ENCODE assay signal across 3 cellular contexts in the genomic region with DNA sequence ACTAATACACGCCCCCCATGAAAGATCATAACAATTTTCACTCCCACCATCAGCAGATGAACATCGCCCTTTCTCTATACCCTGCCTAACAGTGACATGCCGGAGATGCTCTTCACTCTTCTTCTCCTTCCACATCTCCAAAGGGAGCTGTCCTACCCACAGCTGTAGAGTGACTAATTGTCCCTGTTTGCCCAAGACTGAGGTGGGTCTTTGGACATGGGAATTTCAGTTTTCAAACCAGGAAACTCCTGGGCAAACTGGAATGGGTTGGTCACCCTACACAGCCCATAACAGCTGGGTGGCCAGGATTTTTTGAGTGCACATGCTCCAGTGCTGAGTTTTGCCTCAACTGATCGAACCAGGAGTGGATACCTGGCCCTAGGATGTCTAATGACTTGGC.
"Had no signal": no experiment of that assay in that cellular context is flagged by ENCODE, and none has a peak within 500 bp of the region (broad histone marks: within the 10 kb centered on the region; RNA-seq: fewer than 3 reads in every experiment).

No MANE protein-coding gene starts in this region.

- DNase-seq: GDM1, GF-D8 had no signal

- H3K4me3 ChIP-seq: GM12878 had no signal
